ENCODE assay signal across 7 cellular contexts in the genomic region with DNA sequence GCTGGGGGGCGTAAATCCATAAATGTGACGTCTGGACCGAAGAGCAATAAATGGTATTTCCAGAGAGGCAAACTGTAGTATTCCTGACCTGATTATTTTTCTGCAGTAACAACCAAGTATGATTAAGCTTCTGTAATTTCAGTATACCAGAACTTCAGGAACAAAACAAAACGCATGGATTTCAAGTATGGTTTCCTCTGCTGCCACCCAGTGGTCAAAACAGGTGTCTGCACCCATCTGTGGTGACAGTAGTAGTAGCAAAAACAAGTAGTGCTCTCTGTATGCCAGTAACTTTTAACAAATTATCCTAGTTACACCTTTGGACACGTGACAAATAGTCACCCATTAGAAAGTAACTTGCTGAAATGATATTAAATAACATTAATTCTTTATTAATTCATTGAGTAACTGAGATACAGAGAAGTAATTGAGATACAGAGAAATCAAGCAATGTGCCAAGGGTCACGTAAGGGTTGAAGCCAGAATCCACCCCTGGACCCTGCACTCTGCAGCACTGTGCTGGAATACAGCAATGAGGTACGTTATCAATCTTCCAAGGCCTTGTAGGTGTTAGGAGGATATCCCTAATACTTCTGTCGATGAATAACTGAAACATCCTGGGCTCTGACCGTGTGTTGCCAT. TPM values are rescaled to one million over a fixed set of nuclear protein-coding genes. Genes with fewer than 3 reads are reported as not detected.
DNase-seq lines count a peak whose midpoint lies in the region; ATAC-seq, FAIRE-seq and TF ChIP-seq lines count a peak whose summit lies in the region.

No MANE protein-coding gene starts in this region.

- H3K4me1 ChIP-seq in lung (ENCODE audit: control insufficient read depth in 2 of 2, insufficient read depth in 2 of 2, low read length in 2 of 2): peaks cover 0 to 2% of the 10 kb centered on the region in 2 donors

- peak; percentile 47 for ATAC-seq in HG03045 (IDR thresholded peaks at IDR 0.05; ENCODE audit: unreplicated experiment)
- ATAC-seq in lung (ENCODE audit: insufficient read depth, low FRiP score): peak; percentile 77

- no peak overlapping the region for H3K4me3 ChIP-seq in lung

- TF ChIP-seq CTCF in lung (IDR thresholded peaks at IDR 0.05; ENCODE audit: control extremely low read depth, extremely low read depth): peak; percentile 84

- TF ChIP-seq POLR2A in GM12891 (IDR thresholded peaks at IDR 0.05; ENCODE audit: low read depth, low read length): no peak

- FAIRE-seq in GM12891 (lab: Jason Lieb, UNC): peak; percentile 80

- 53 to 56% methylated on average over 9 of the region's 9 CpGs for WGBS in lung, 2 donors

- no peaks in the 10 kb centered on the region for H3K27me3 ChIP-seq in lung (ENCODE audit: control insufficient read depth, insufficient read depth)

- no peaks in the 10 kb centered on the region for H3K9me3 ChIP-seq in lung (ENCODE audit: control insufficient read depth in 2 of 2, insufficient read depth in 1 of 2, low read length in 1 of 2)

- no peak overlapping the region for H3K27ac ChIP-seq in lung (ENCODE audit: low read depth in 1 of 2, low read length in 1 of 2)

- no peaks in the 10 kb centered on the region for H3K36me3 ChIP-seq in lung (ENCODE audit: control insufficient read depth in 2 of 2, insufficient read depth in 2 of 2, low read length in 2 of 2)

- DNase-seq in GM12891 (ENCODE audit: insufficient read length, low spot score) (no peak), NCI-H345 (lab: John Stamatoyannopoulos, UW) (peak; percentile 60), dermis microvascular lymphatic vessel endothelial cell (ENCODE audit: low read depth in 2 of 2) (peak; percentile 47 to 65), lung (ENCODE audit: low spot score) (peak; percentile 74)
- DNase-seq in activated CD4-positive, alpha-beta T cell treated with anti-CD3 and anti-CD28 coated beads for 4 hours: peak; percentile 39 to 65
- DNase-seq in stimulated activated CD8-positive, alpha-beta memory T cell treated with anti-CD3 and anti-CD28 coated beads, Interleukin-12 subunit alpha, Interleukin-12 subunit beta, amount 100 ng/mL, for 1 hour (ENCODE audit: low read depth): peak; percentile 42

TF ChIP-seq in GM12891, 5 proteins besides CTCF, POLR2A, EP300 and RAD21:
- TF ChIP-seq SPI1 (IDR thresholded peaks at IDR 0.05; ENCODE audit: low read depth, low read length): no peak
- TF ChIP-seq TAF1 (IDR thresholded peaks at IDR 0.05; ENCODE audit: low read depth, low read length): no peak
- no peak for TF ChIP-seq PAX5 (IDR thresholded peaks at IDR 0.05; ENCODE audit: insufficient read depth, low read length, severe bottlenecking)
- no peak for TF ChIP-seq POU2F2 (IDR thresholded peaks at IDR 0.05; ENCODE audit: low read depth, low read length)
- TF ChIP-seq POLR2AphosphoS5 (IDR thresholded peaks at IDR 0.05; ENCODE audit: low read depth, low read length): no peak

RNA-seq across cellular contexts. Expression of a gene that starts 7.9 kb away (rescaled TPM):
- not detected for polyA plus RNA-seq in GM12891 (2012; ENCODE audit: low read depth, missing spikeins)
- total RNA-seq in dermis microvascular lymphatic vessel endothelial cell (0.13 TPM in 1 of 2 replicates, not detected in the other), lung (not detected)
- polyA plus RNA-seq in lung: not detected

RNA-seq across cellular contexts. Expression of a gene that starts 9.8 kb away (rescaled TPM):
- 44.1 TPM for polyA plus RNA-seq in GM12891 (2012; ENCODE audit: low read depth, missing spikeins)
- total RNA-seq in dermis microvascular lymphatic vessel endothelial cell (17.1 and 17.2 TPM in 2 replicates), lung (10 to 100 TPM; 27.2 to 28.6 TPM)
- 10 to 100 TPM; 28.6 to 66.9 TPM for polyA plus RNA-seq in lung

RNA-seq across cellular contexts. Expression of a gene that starts 16.0 kb away (rescaled TPM):
- polyA plus RNA-seq in GM12891 (2012; ENCODE audit: low read depth, missing spikeins): not detected
- total RNA-seq in dermis microvascular lymphatic vessel endothelial cell: under 0.01 and 0.25 TPM in 2 replicates
- under 1 TPM; 0.25 to 0.28 TPM for total RNA-seq in lung
- under 1 TPM in 1 of 2 donors, not detected in 1; 0.07 TPM for polyA plus RNA-seq in lung

RNA-seq across cellular contexts. Expression of a gene that starts 50.1 kb away (rescaled TPM):
- 0.01 TPM for polyA plus RNA-seq in GM12891 (2012; ENCODE audit: low read depth, missing spikeins)
- 0.64 and 1.4 TPM in 2 replicates for total RNA-seq in dermis microvascular lymphatic vessel endothelial cell
- 1 to 10 TPM; 1.3 to 3.0 TPM for total RNA-seq in lung
- under 1 TPM; 0.41 to 0.69 TPM for polyA plus RNA-seq in lung

RNA-seq across cellular contexts. Expression of a gene that starts 54.8 kb away (rescaled TPM):
- polyA plus RNA-seq in GM12891 (2012; ENCODE audit: low read depth, missing spikeins): 0.17 TPM
- 0.51 and 0.89 TPM in 2 replicates for total RNA-seq in dermis microvascular lymphatic vessel endothelial cell
- 10 to 100 TPM; 20.6 to 46.1 TPM for total RNA-seq in lung
- 1 to 10 TPM; 5.4 to 9.0 TPM for polyA plus RNA-seq in lung
